Comparison of ENCODE assay signal across 1 cellular context in genomic region chr19:29861575-29861974, GRCh38.
TF ChIP-seq lines count a peak whose summit lies in the region.

No MANE protein-coding gene starts in this region.

TF ChIP-seq in HepG2, 621 proteins besides CTCF, POLR2A, EP300 and RAD21 (continued from another document):
- TF ChIP-seq CREB1 (IDR thresholded peaks at IDR 0.05): peak; percentile 96
- no peak for TF ChIP-seq CREB1 (CRISPR knock-in tag; IDR thresholded peaks at IDR 0.05)
- TF ChIP-seq HOXA3 (CRISPR knock-in tag; IDR thresholded peaks at IDR 0.05): no peak
- peak; percentile 96 for TF ChIP-seq ATF7 (IDR thresholded peaks at IDR 0.05)
- no peak for TF ChIP-seq ATF7 (CRISPR knock-in tag; IDR thresholded peaks at IDR 0.05)
- no peak for TF ChIP-seq FOXM1 (CRISPR knock-in tag; IDR thresholded peaks at IDR 0.05)
- TF ChIP-seq ISX (CRISPR knock-in tag; conservative IDR thresholded peaks at IDR 0.05): no peak
- no peak for TF ChIP-seq ZNF737 (CRISPR knock-in tag; IDR thresholded peaks at IDR 0.05; ENCODE audit: borderline replicate concordance)
